23 cellular contexts compared by ENCODE assay signal in the genomic region with DNA sequence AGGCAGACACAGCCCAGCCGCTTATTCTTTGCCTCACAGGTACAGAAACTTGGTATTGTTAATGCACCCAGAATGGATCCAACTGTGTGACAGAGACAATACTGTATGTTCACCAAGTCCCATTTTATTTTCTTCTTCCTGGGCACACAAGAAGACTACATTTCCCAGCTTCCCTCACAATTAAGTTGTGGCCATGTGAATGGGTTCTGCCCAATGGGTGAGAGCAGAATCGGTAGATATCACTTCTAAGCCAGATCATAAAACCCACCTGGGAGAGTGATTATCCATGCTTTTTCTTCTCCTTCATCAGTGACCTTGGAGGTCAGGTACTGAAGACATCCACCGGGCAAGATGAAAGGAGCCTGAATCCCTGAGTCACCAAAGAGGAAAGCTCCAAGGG.
DNase-seq lines count a peak whose midpoint lies in the region; ATAC-seq and TF ChIP-seq lines count a peak whose summit lies in the region.
"Had no signal": no experiment of that assay in that cellular context is flagged by ENCODE, and none has a peak within 500 bp of the region (broad histone marks: within the 10 kb centered on the region; RNA-seq: fewer than 3 reads in every experiment).

No MANE protein-coding gene starts in this region.

- no peaks in the 10 kb centered on the region for H3K4me1 Mint-ChIP-seq in GM23338
- H3K4me1 Mint-ChIP-seq in WTC11 = no peaks in the 10 kb centered on the region
- H3K4me1 Mint-ChIP-seq in activated T-cell treated with anti-CD3 and anti-CD28 coated beads, Interleukin-2, amount 50 U/mL, for 4 hours (ENCODE audit: low read depth) = no peaks in the 10 kb centered on the region
- H3K4me1 Mint-ChIP-seq in activated naive CD8-positive, alpha-beta T cell treated with anti-CD3 and anti-CD28 coated beads, Interleukin-2, amount 50 U/mL, for 24 hours = no peaks in the 10 kb centered on the region
- H3K4me1 Mint-ChIP-seq: CD14-positive monocyte; CD8-positive, alpha-beta memory T cell had no signal

- H3K27me3 Mint-ChIP-seq in GM23338 (ENCODE audit: insufficient read depth, low read depth, poor library complexity) (peaks cover 2% of the 10 kb centered on the region), WTC11 (ENCODE audit: low read depth) (no peaks in the 10 kb centered on the region)
- H3K27me3 Mint-ChIP-seq in activated T-cell treated with anti-CD3 and anti-CD28 coated beads, Interleukin-2, amount 50 U/mL, for 4 hours (ENCODE audit: low read depth) = peaks cover 14% of the 10 kb centered on the region
- peaks cover 4% of the 10 kb centered on the region for H3K27me3 Mint-ChIP-seq in activated naive CD8-positive, alpha-beta T cell treated with anti-CD3 and anti-CD28 coated beads, Interleukin-2, amount 50 U/mL, for 24 hours

- no peaks in the 10 kb centered on the region for H3K9me3 Mint-ChIP-seq in GM23338
- H3K9me3 Mint-ChIP-seq in WTC11 = no peaks in the 10 kb centered on the region
- no peaks in the 10 kb centered on the region for H3K9me3 Mint-ChIP-seq in activated T-cell treated with anti-CD3 and anti-CD28 coated beads, Interleukin-2, amount 50 U/mL, for 4 hours
- H3K9me3 Mint-ChIP-seq in activated naive CD8-positive, alpha-beta T cell treated with anti-CD3 and anti-CD28 coated beads, Interleukin-2, amount 50 U/mL, for 24 hours = no peaks in the 10 kb centered on the region
- H3K9me3 Mint-ChIP-seq: CD4-positive, alpha-beta T cell; CD8-positive, alpha-beta memory T cell had no signal

- no peaks in the 10 kb centered on the region for H3K79me2 ChIP-seq in GM23338 (replicated peaks; ENCODE audit: insufficient read depth)
- no peaks in the 10 kb centered on the region for H3K79me2 ChIP-seq in hepatocyte

- H3K27ac ChIP-seq in GM23338 (ENCODE audit: low read depth) = no peak overlapping the region
- no peak overlapping the region for H3K27ac ChIP-seq in hepatocyte
- H3K27ac ChIP-seq: A549; BLaER1 treated with 17β-estradiol and CSF1 and Interleukin-3, amounts not matched to agents 10 nM and 100 nM; GM23248 had no signal

- H3K4me2 ChIP-seq in GM23338 (no peak overlapping the region), hepatocyte (no peak overlapping the region)
- H3K4me2 ChIP-seq: A549; BLaER1 treated with 17β-estradiol and CSF1 and Interleukin-3, amounts not matched to agents 10 nM and 100 nM had no signal

- no peaks in the 10 kb centered on the region for H3K9me3 ChIP-seq in hepatocyte (ENCODE audit: low read depth)
- H3K9me3 ChIP-seq: A549; BE2C; BLaER1 treated with 17β-estradiol and CSF1 and Interleukin-3, amounts not matched to agents 10 nM and 100 nM; HAP-1 had no signal

- no peak for DNase-seq in GM23338 (ENCODE audit: low spot score)
- DNase-seq in Jurkat, Clone E6-1 (ENCODE audit: low read depth, low spot score) = peak; percentile 5
- DNase-seq in WTC11 (ENCODE audit: low spot score) = no peak
- DNase-seq in hepatocyte (ENCODE audit: low spot score) = peak; percentile 33
- no peak for DNase-seq in HCEC 1CT
- no peak for DNase-seq in activated T-cell treated with anti-CD3 and anti-CD28 coated beads, Interleukin-2, amount 50 U/mL, for 4 hours
- DNase-seq in activated naive CD8-positive, alpha-beta T cell treated with anti-CD3 and anti-CD28 coated beads, Interleukin-2, amount 50 U/mL, for 24 hours = no peak
- DNase-seq: 8988T; ACHN; AML-193; BE2C; CD4-positive, alpha-beta T cell; CD8-positive, alpha-beta memory T cell; DMS 273 treated with DMSO at 0.1 percent for 48 hours; DMS79; EL; GDM1; GM23248 had no signal

- H3F3A ChIP-seq in GM23338 (replicated peaks; ENCODE audit: low read depth) = no peaks in the 10 kb centered on the region

- no peaks in the 10 kb centered on the region for H4K20me1 ChIP-seq in GM23338 (replicated peaks; ENCODE audit: insufficient read depth)
- no peaks in the 10 kb centered on the region for H4K20me1 ChIP-seq in hepatocyte (ENCODE audit: insufficient read depth, poor library complexity, severe bottlenecking)
- H4K20me1 ChIP-seq: BLaER1 treated with 17β-estradiol and CSF1 and Interleukin-3, amounts not matched to agents 10 nM and 100 nM had no signal

- no peak overlapping the region for H3K4me3 Mint-ChIP-seq in GM23338
- H3K4me3 Mint-ChIP-seq in WTC11 = no peak overlapping the region
- H3K4me3 Mint-ChIP-seq in activated T-cell treated with anti-CD3 and anti-CD28 coated beads, Interleukin-2, amount 50 U/mL, for 4 hours = no peak overlapping the region
- no peak overlapping the region for H3K4me3 Mint-ChIP-seq in activated naive CD8-positive, alpha-beta T cell treated with anti-CD3 and anti-CD28 coated beads, Interleukin-2, amount 50 U/mL, for 24 hours
- H3K4me3 Mint-ChIP-seq: CD14-positive monocyte; CD4-positive, alpha-beta T cell; CD8-positive, alpha-beta memory T cell had no signal

- H3K27ac Mint-ChIP-seq in GM23338 = no peak overlapping the region
- no peak overlapping the region for H3K27ac Mint-ChIP-seq in WTC11
- no peak overlapping the region for H3K27ac Mint-ChIP-seq in activated naive CD8-positive, alpha-beta T cell treated with anti-CD3 and anti-CD28 coated beads, Interleukin-2, amount 50 U/mL, for 24 hours
- H3K27ac Mint-ChIP-seq: CD14-positive monocyte; CD4-positive, alpha-beta T cell; CD8-positive, alpha-beta memory T cell had no signal

- H3K4me3 ChIP-seq in GM23338 (no peak overlapping the region), hepatocyte (no peak overlapping the region)
- no peak overlapping the region for H3K4me3 ChIP-seq in Jurkat, Clone E6-1 (ENCODE audit: low read length)
- H3K4me3 ChIP-seq: A549; BLaER1 treated with 17β-estradiol and CSF1 and Interleukin-3, amounts not matched to agents 10 nM and 100 nM; GM12878; GM23248; HAP-1 had no signal

- 67% methylated on average over 3 of the region's 3 CpGs for WGBS in hepatocyte (ENCODE audit: low lambda C conversion rate, missing lambda C conversion rate)

- no peak for TF ChIP-seq CTCF in GM23338 (conservative IDR thresholded peaks at IDR 0.05; ENCODE audit: low read depth in 2 of 2)
- no peak for TF ChIP-seq CTCF in WTC11 (IDR thresholded peaks at IDR 0.05)
- no peak for TF ChIP-seq CTCF in hepatocyte (IDR thresholded peaks at IDR 0.05; ENCODE audit: poor library complexity)

- ATAC-seq in GM23338 (peak; percentile 28; the same call in 1 of the 3 replicates), WTC11 (peak; percentile 41; the same call in 1 of the 2 replicates)
- no peak for ATAC-seq in activated T-cell treated with anti-CD3 and anti-CD28 coated beads, Interleukin-2, amount 50 U/mL, for 4 hours
- no peak for ATAC-seq in activated naive CD8-positive, alpha-beta T cell treated with anti-CD3 and anti-CD28 coated beads, Interleukin-2, amount 50 U/mL, for 24 hours
- ATAC-seq: A549, GM12878 had no signal

- peak overlapping the region; percentile 83; the same call in 1 of the 2 replicates for H2AFZ ChIP-seq in GM23338
- H2AFZ ChIP-seq in hepatocyte = no peak overlapping the region
- H2AFZ ChIP-seq: GM23248 had no signal

- no peaks in the 10 kb centered on the region for H3K4me1 ChIP-seq in GM23338 (ENCODE audit: insufficient read depth)
- H3K4me1 ChIP-seq in hepatocyte (ENCODE audit: insufficient read depth) = no peaks in the 10 kb centered on the region
- H3K4me1 ChIP-seq: A549; BE2C; BLaER1 treated with 17β-estradiol and CSF1 and Interleukin-3, amounts not matched to agents 10 nM and 100 nM; HAP-1 had no signal

- H3K27me3 ChIP-seq in GM23338 (ENCODE audit: insufficient read depth) = no peaks in the 10 kb centered on the region
- peaks cover 3% of the 10 kb centered on the region for H3K27me3 ChIP-seq in hepatocyte
- H3K27me3 ChIP-seq: BE2C; BLaER1 treated with 17β-estradiol and CSF1 and Interleukin-3, amounts not matched to agents 10 nM and 100 nM had no signal

- peaks cover 11% of the 10 kb centered on the region; the same call in 1 of the 2 replicates for H3K9me2 ChIP-seq in GM23338 (ENCODE audit: insufficient read depth)
- no peaks in the 10 kb centered on the region for H3K9me2 ChIP-seq in hepatocyte (replicated peaks; ENCODE audit: insufficient read depth)

- POLR2A ChIA-PET in WTC11 (lab: Charles Lee) = no interaction called here

- H3K36me3 ChIP-seq in GM23338 (ENCODE audit: insufficient read depth) (no peaks in the 10 kb centered on the region; the same call in 1 of the 2 replicates), hepatocyte (replicated peaks; ENCODE audit: insufficient read depth, low read depth) (no peaks in the 10 kb centered on the region)
- H3K36me3 ChIP-seq: BE2C; BLaER1 treated with 17β-estradiol and CSF1 and Interleukin-3, amounts not matched to agents 10 nM and 100 nM; HAP-1 had no signal

- CTCF ChIA-PET in WTC11 (lab: Charles Lee) = interaction anchor here (1.0 kb wide), 1 partner anchor 64 kb away, joined by 3 read pairs; no protein-coding TSS in a partner anchor

- H3K36me3 Mint-ChIP-seq in GM23338 (ENCODE audit: low read depth) (no peaks in the 10 kb centered on the region), WTC11 (no peaks in the 10 kb centered on the region)
- H3K36me3 Mint-ChIP-seq in activated T-cell treated with anti-CD3 and anti-CD28 coated beads, Interleukin-2, amount 50 U/mL, for 4 hours (ENCODE audit: insufficient read depth) = no peaks in the 10 kb centered on the region
- no peaks in the 10 kb centered on the region for H3K36me3 Mint-ChIP-seq in activated naive CD8-positive, alpha-beta T cell treated with anti-CD3 and anti-CD28 coated beads, Interleukin-2, amount 50 U/mL, for 24 hours (ENCODE audit: low read depth)
- H3K36me3 Mint-ChIP-seq: CD14-positive monocyte; CD8-positive, alpha-beta memory T cell had no signal

TF ChIP-seq in GM23338, 12 proteins besides CTCF, POLR2A, EP300 and RAD21 (continues in another document):
- no peak for TF ChIP-seq EZH2phosphoT487 (IDR thresholded peaks at IDR 0.05; ENCODE audit: unreplicated experiment)

TF ChIP-seq in WTC11, 78 proteins besides CTCF, POLR2A, EP300 and RAD21:
- TF ChIP-seq, protein P1, sequence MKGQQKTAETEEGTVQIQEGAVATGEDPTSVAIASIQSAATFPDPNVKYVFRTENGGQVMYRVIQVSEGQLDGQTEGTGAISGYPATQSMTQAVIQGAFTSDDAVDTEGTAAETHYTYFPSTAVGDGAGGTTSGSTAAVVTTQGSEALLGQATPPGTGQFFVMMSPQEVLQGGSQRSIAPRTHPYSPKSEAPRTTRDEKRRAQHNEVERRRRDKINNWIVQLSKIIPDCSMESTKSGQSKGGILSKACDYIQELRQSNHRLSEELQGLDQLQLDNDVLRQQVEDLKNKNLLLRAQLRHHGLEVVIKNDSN (CRISPR knock-in tag; IDR thresholded peaks at IDR 0.05) = peak; percentile 66; the same call in 1 of the 2 replicates
- TF ChIP-seq, protein P2, sequence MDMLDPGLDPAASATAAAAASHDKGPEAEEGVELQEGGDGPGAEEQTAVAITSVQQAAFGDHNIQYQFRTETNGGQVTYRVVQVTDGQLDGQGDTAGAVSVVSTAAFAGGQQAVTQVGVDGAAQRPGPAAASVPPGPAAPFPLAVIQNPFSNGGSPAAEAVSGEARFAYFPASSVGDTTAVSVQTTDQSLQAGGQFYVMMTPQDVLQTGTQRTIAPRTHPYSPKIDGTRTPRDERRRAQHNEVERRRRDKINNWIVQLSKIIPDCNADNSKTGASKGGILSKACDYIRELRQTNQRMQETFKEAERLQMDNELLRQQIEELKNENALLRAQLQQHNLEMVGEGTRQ (CRISPR knock-in tag; IDR thresholded peaks at IDR 0.05) = peak; percentile 72
- no peak for TF ChIP-seq GABPB1 (CRISPR knock-in tag; IDR thresholded peaks at IDR 0.05)
TF ChIP-seq in WTC11: peak in this region for 2.

Comparison
In these comparisons a context has a peak if more than half of its experiments do, and no peak if none do; other contexts are left out.
1. ATAC-seq: peak in GM23338 (single experiment) and WTC11 (single experiment); none in activated T-cell treated with anti-CD3 and anti-CD28 coated beads, Interleukin-2, amount 50 U/mL, for 4 hours (0 of 2) and activated naive CD8-positive, alpha-beta T cell treated with anti-CD3 and anti-CD28 coated beads, Interleukin-2, amount 50 U/mL, for 24 hours (single experiment).
2. DNase-seq: peak in Jurkat, Clone E6-1 (single experiment) and hepatocyte (single experiment); none in GM23338 (single experiment), WTC11 (single experiment), HCEC 1CT (single experiment), activated T-cell treated with anti-CD3 and anti-CD28 coated beads, Interleukin-2, amount 50 U/mL, for 4 hours (single experiment) and activated naive CD8-positive, alpha-beta T cell treated with anti-CD3 and anti-CD28 coated beads, Interleukin-2, amount 50 U/mL, for 24 hours (single experiment).